ENCODE assay signal across 9 cellular contexts in genomic region chr14:93160353-93160801, GRCh38. TPM values are rescaled to one million over a fixed set of nuclear protein-coding genes. Genes with fewer than 3 reads are reported as not detected.
A peak's percentile ranks its signal among the peaks of the same experiment; 100 is the strongest.
DNase-seq lines count a peak whose midpoint lies in the region; ATAC-seq, FAIRE-seq and TF ChIP-seq lines count a peak whose summit lies in the region.
"Had no signal": no experiment of that assay in that cellular context is flagged by ENCODE, and none has a peak within 500 bp of the region (broad histone marks: within the 10 kb centered on the region; RNA-seq: fewer than 3 reads in every experiment).

No MANE protein-coding gene starts in this region.

- no peaks in the 10 kb centered on the region for H3K27me3 Mint-ChIP-seq in activated CD4-positive, alpha-beta T cell treated with anti-CD3 and anti-CD28 coated beads, Interleukin-2, amount 10 ng/mL, durations not matched to agents 7 days and 5 days

- in situ Hi-C loops in K562 (cut with MboI) = no loop called here

- H3K4me3 Mint-ChIP-seq in activated CD4-positive, alpha-beta T cell treated with anti-CD3 and anti-CD28 coated beads, Interleukin-2, amount 10 ng/mL, durations not matched to agents 7 days and 5 days = no peak overlapping the region

- no peak for TF ChIP-seq EP300 in K562 (IDR thresholded peaks at IDR 0.05; ENCODE audit: low read length)

- peak; percentile 20 for TF ChIP-seq CTCF in MM.1S (IDR thresholded peaks at IDR 0.05; ENCODE audit: low read length)
- TF ChIP-seq CTCF in K562 (IDR thresholded peaks at IDR 0.05 in 2 of 3, conservative IDR thresholded peaks at IDR 0.05 in 1 of 3; ENCODE audit: insufficient read depth in 2 of 3, low read depth in 1 of 3, low read length in 3 of 3) = peak; percentile 8 to 61 (median 56); a peak in 4 of 6 replicates

- ATAC-seq in K562 (peak; percentile 88), GM18858 (IDR thresholded peaks at IDR 0.05; ENCODE audit: unreplicated experiment) (no peak)

- no peaks in the 10 kb centered on the region for H3K9me3 Mint-ChIP-seq in activated CD4-positive, alpha-beta T cell treated with anti-CD3 and anti-CD28 coated beads, Interleukin-2, amount 10 ng/mL, durations not matched to agents 7 days and 5 days

- H3K27ac Mint-ChIP-seq in activated CD4-positive, alpha-beta T cell treated with anti-CD3 and anti-CD28 coated beads, Interleukin-2, amount 10 ng/mL, durations not matched to agents 7 days and 5 days = no peak overlapping the region

- no peak for TF ChIP-seq POLR2A in K562 (conservative IDR thresholded peaks at IDR 0.05)

- H3K9me3 ChIP-seq in MM.1S (replicated peaks; ENCODE audit: insufficient read depth, low read length) = no peaks in the 10 kb centered on the region
- no peaks in the 10 kb centered on the region for H3K9me3 ChIP-seq in K562 (replicated peaks; ENCODE audit: control insufficient read depth, insufficient read depth, low read depth, low read length)

- no peaks in the 10 kb centered on the region for H3K36me3 Mint-ChIP-seq in activated CD4-positive, alpha-beta T cell treated with anti-CD3 and anti-CD28 coated beads, Interleukin-2, amount 10 ng/mL, durations not matched to agents 7 days and 5 days (ENCODE audit: low read depth)

- H3K9ac ChIP-seq in MM.1S (ENCODE audit: low read length) (no peak overlapping the region), K562 (ENCODE audit: insufficient read depth in 1 of 2, low read depth in 2 of 2, low read length in 2 of 2) (no peak overlapping the region)

- no peaks in the 10 kb centered on the region for H4K20me1 ChIP-seq in MM.1S (ENCODE audit: insufficient read depth, low read length)
- H4K20me1 ChIP-seq in K562 (replicated peaks; ENCODE audit: control insufficient read depth, insufficient read depth, low read length) = no peaks in the 10 kb centered on the region

- H3K36me3 ChIP-seq in MM.1S (replicated peaks; ENCODE audit: insufficient read depth, low read length) = no peaks in the 10 kb centered on the region
- no peaks in the 10 kb centered on the region for H3K36me3 ChIP-seq in K562 (ENCODE audit: control insufficient read depth, insufficient read depth, low read length)

- H3K79me2 ChIP-seq in MM.1S (ENCODE audit: low read length) (no peaks in the 10 kb centered on the region), K562 (ENCODE audit: control insufficient read depth, insufficient read depth, low read length) (no peaks in the 10 kb centered on the region)

- CTCF ChIA-PET in activated CD4-positive, alpha-beta T cell treated with anti-CD3 and anti-CD28 coated beads, Interleukin-2, amount 10 ng/mL, durations not matched to agents 7 days and 5 days (lab: Charles Lee) = no interaction called here
- CTCF ChIA-PET in K562 (lab: Yijun Ruan, JAX; ENCODE audit: low intra/inter-chr PET ratio) = interaction anchor here (2.7 kb wide), 1 partner anchor 47 kb away, joined by 11 read pairs; no protein-coding TSS in a partner anchor

- H3K4me3 ChIP-seq in MM.1S (ENCODE audit: low read length) (no peak overlapping the region), K562 (no peak overlapping the region)

- no peaks in the 10 kb centered on the region for H3K9me2 ChIP-seq in MM.1S (replicated peaks; ENCODE audit: insufficient read depth, low read length)

- FAIRE-seq in K562 (lab: Jason Lieb, UNC) = no peak
- FAIRE-seq: TTC549 had no signal

- no peak overlapping the region for H3K4me2 ChIP-seq in MM.1S (ENCODE audit: low read depth, low read length)
- H3K4me2 ChIP-seq in K562 (ENCODE audit: insufficient read depth, low read length) = no peak overlapping the region

- WGBS in K562 (ENCODE audit: insufficient coverage, low coverage, missing lambda C conversion rate) = 28% methylated on average over 4 of the region's 4 CpGs

- POLR2A ChIA-PET in activated CD4-positive, alpha-beta T cell treated with anti-CD3 and anti-CD28 coated beads, Interleukin-2, amount 10 ng/mL, durations not matched to agents 7 days and 5 days (lab: Charles Lee) = no interaction called here
- POLR2A ChIA-PET in K562 (lab: Yijun Ruan, JAX) = no interaction called here

- no peak overlapping the region for H2AFZ ChIP-seq in MM.1S (ENCODE audit: low read length)
- H2AFZ ChIP-seq in K562 (ENCODE audit: low read depth, low read length) = no peak overlapping the region

- DNase-seq in activated CD4-positive, alpha-beta T cell treated with anti-CD3 and anti-CD28 coated beads, Interleukin-2, amount 10 ng/mL, durations not matched to agents 7 days and 5 days = peak; percentile 14
- DNase-seq in activated CD4-positive, alpha-beta T cell treated with anti-CD3 and anti-CD28 coated beads for 48 hours = no peak
- DNase-seq in MM.1S = no peak
- peak; percentile 42 to 70 (median 56) for DNase-seq in K562 (ENCODE audit: extremely low read depth in 1 of 4, low spot score in 3 of 4)
- peak; percentile 52 for DNase-seq in posterior vena cava (ENCODE audit: low spot score)
- no peak for DNase-seq in NCI-H187 (lab: John Stamatoyannopoulos, UW)
- no peak for DNase-seq in NCI-H226

- no TSS peak for BruUV-seq in K562 (replicated peaks; lab: Mats Ljungman, UMichigan)

- no peak overlapping the region for H3K27ac ChIP-seq in MM.1S (ENCODE audit: low read length)
- H3K27ac ChIP-seq in K562 (ENCODE audit: extremely low read depth, low read depth, low read length) = no peak overlapping the region

- H3K27me3 ChIP-seq in MM.1S (replicated peaks; ENCODE audit: insufficient read depth, low read length) = no peaks in the 10 kb centered on the region
- no peaks in the 10 kb centered on the region for H3K27me3 ChIP-seq in K562 (ENCODE audit: control insufficient read depth in 2 of 2, insufficient read depth in 2 of 2, low read length in 2 of 2)

- H3K9me1 ChIP-seq in K562 (ENCODE audit: control insufficient read depth, insufficient read depth, low read length) = no peaks in the 10 kb centered on the region

- H3K4me1 Mint-ChIP-seq in activated CD4-positive, alpha-beta T cell treated with anti-CD3 and anti-CD28 coated beads, Interleukin-2, amount 10 ng/mL, durations not matched to agents 7 days and 5 days = no peaks in the 10 kb centered on the region

- intact Hi-C loops in K562 (cut with micrococcal nuclease) = loop anchor here (1.0 kb wide), 1 partner anchor 47 kb away; no protein-coding TSS in a partner anchor
- intact Hi-C loops in posterior vena cava (cut with DNase I) = no loop called here

- no peaks in the 10 kb centered on the region for H3K4me1 ChIP-seq in MM.1S (ENCODE audit: low read length)
- no peaks in the 10 kb centered on the region; a peak in 1 of 5 replicates for H3K4me1 ChIP-seq in K562 (replicated peaks in 1 of 2; ENCODE audit: control insufficient read depth in 2 of 2, insufficient read depth in 2 of 2, low read length in 2 of 2)

- no peaks in the 10 kb centered on the region for H3F3A ChIP-seq in MM.1S (ENCODE audit: insufficient read depth, low read length)

- peak in 1 of 2 experiments; percentile 41; a peak in 2 of 4 replicates for TF ChIP-seq RAD21 in K562 (CRISPR knock-in tag; conservative IDR thresholded peaks at IDR 0.05 in 1 of 2, IDR thresholded peaks at IDR 0.05 in 1 of 2)

RNA-seq across cellular contexts. Expression of gene MOAP1, which starts 24.3 kb away (rescaled TPM):
- total RNA-seq in activated CD4-positive, alpha-beta T cell treated with anti-CD3 and anti-CD28 coated beads, Interleukin-2, amount 10 ng/mL, durations not matched to agents 7 days and 5 days = 10 to 100 TPM; 23.3 to 25.3 TPM
- 6.4 and 7.2 TPM in 2 replicates for total RNA-seq in K562 (2011; cell fraction: chromatin; rRNA removed; ENCODE audit: low replicate concordance)
- 6.2 and 8.7 TPM in 2 replicates for total RNA-seq in K562 (2011; cell fraction: nucleolus; rRNA removed)
- 9.8 and 11.3 TPM in 2 replicates for total RNA-seq in K562 (2011; cell fraction: nucleoplasm; rRNA removed)
- 5.8 and 7.2 TPM in 2 replicates for total RNA-seq in K562 (2014; rRNA removed)
- total RNA-seq in K562 (2014; rRNA removed; fragmentation: Illumina TruSeq; extraction: Trizol) = 7.4 and 7.9 TPM in 2 replicates
- total RNA-seq in K562 (2015; rRNA removed; fragmentation: Illumina TruSeq; extraction: Trizol) = 5.2 and 6.0 TPM in 2 replicates
- 6.6 and 6.7 TPM in 2 replicates for total RNA-seq in K562 (2021)
- polyA plus RNA-seq in K562 (2011; rRNA removed) = 10.4 and 14.4 TPM in 2 replicates
- 9.7 and 12.3 TPM in 2 replicates for polyA plus RNA-seq in K562 (2011; cell fraction: cytosol; rRNA removed)
- polyA plus RNA-seq in K562 (2011; cell fraction: nucleus; rRNA removed) = 4.8 and 6.2 TPM in 2 replicates
- polyA plus RNA-seq in K562 (2012) = 6.7 and 11.8 TPM in 2 replicates
- polyA plus RNA-seq in K562 (2014; fragmentation: Illumina TruSeq; extraction: Trizol) = 5.5 and 5.8 TPM in 2 replicates
- 1 to 10 TPM; 1.5 to 2.6 TPM for polyA plus RNA-seq in K562 (2014; fragmentation: Nextera tagmentation; extraction: Ambion mirVana)
- polyA plus RNA-seq in K562 (2014; rRNA removed) = 8.2 and 9.4 TPM in 2 replicates
- 5.2 and 6.5 TPM in 2 replicates for polyA minus RNA-seq in K562 (2011; rRNA and poly(A)+ RNA removed)
- polyA minus RNA-seq in K562 (2011; cell fraction: cytosol; rRNA and poly(A)+ RNA removed) = 2.9 and 3.2 TPM in 2 replicates
- 3.2 and 4.3 TPM in 2 replicates for polyA minus RNA-seq in K562 (2011; cell fraction: nucleus; rRNA and poly(A)+ RNA removed)
- total RNA-seq in posterior vena cava = 10 to 100 TPM; 21.7 to 21.8 TPM

RNA-seq across cellular contexts. Expression of gene LYSET, which starts 24.7 kb away (rescaled TPM):
- 10 to 100 TPM; 10.8 to 11.0 TPM for total RNA-seq in activated CD4-positive, alpha-beta T cell treated with anti-CD3 and anti-CD28 coated beads, Interleukin-2, amount 10 ng/mL, durations not matched to agents 7 days and 5 days
- total RNA-seq in K562 (2011; cell fraction: chromatin; rRNA removed; ENCODE audit: low replicate concordance) = 7.4 and 8.7 TPM in 2 replicates
- total RNA-seq in K562 (2011; cell fraction: nucleolus; rRNA removed) = 5.4 and 8.0 TPM in 2 replicates
- total RNA-seq in K562 (2011; cell fraction: nucleoplasm; rRNA removed) = 12.7 and 15.6 TPM in 2 replicates
- 7.6 and 9.4 TPM in 2 replicates for total RNA-seq in K562 (2014; rRNA removed)
- total RNA-seq in K562 (2014; rRNA removed; fragmentation: Illumina TruSeq; extraction: Trizol) = 14.9 and 16.3 TPM in 2 replicates
- total RNA-seq in K562 (2015; rRNA removed; fragmentation: Illumina TruSeq; extraction: Trizol) = 18.3 and 19.2 TPM in 2 replicates
- 15.9 and 20.1 TPM in 2 replicates for total RNA-seq in K562 (2021)
- 15.6 and 23.6 TPM in 2 replicates for polyA plus RNA-seq in K562 (2011; rRNA removed)
- 9.4 and 11.3 TPM in 2 replicates for polyA plus RNA-seq in K562 (2011; cell fraction: cytosol; rRNA removed)
- polyA plus RNA-seq in K562 (2011; cell fraction: nucleus; rRNA removed) = 13.6 and 14.2 TPM in 2 replicates
- polyA plus RNA-seq in K562 (2012) = 20.0 and 28.3 TPM in 2 replicates
- 15.6 and 15.8 TPM in 2 replicates for polyA plus RNA-seq in K562 (2014; fragmentation: Illumina TruSeq; extraction: Trizol)
- 10 to 100 TPM; 33.6 to 36.6 TPM for polyA plus RNA-seq in K562 (2014; fragmentation: Nextera tagmentation; extraction: Ambion mirVana)
- 7.9 and 11.5 TPM in 2 replicates for polyA plus RNA-seq in K562 (2014; rRNA removed)
- 7.2 and 8.0 TPM in 2 replicates for polyA minus RNA-seq in K562 (2011; rRNA and poly(A)+ RNA removed)
- polyA minus RNA-seq in K562 (2011; cell fraction: cytosol; rRNA and poly(A)+ RNA removed) = 3.5 TPM in 1 of 2 replicates, not detected in the other
- polyA minus RNA-seq in K562 (2011; cell fraction: nucleus; rRNA and poly(A)+ RNA removed) = 3.0 and 6.1 TPM in 2 replicates
- 10 to 100 TPM; 13.6 to 16.3 TPM for total RNA-seq in posterior vena cava

RNA-seq across cellular contexts. Expression of gene ITPK1, which starts 44.7 kb away (rescaled TPM):
- 10 to 100 TPM; 63.7 to 71.0 TPM for total RNA-seq in activated CD4-positive, alpha-beta T cell treated with anti-CD3 and anti-CD28 coated beads, Interleukin-2, amount 10 ng/mL, durations not matched to agents 7 days and 5 days
- 21.8 and 42.6 TPM in 2 replicates for total RNA-seq in K562 (2011; cell fraction: chromatin; rRNA removed; ENCODE audit: low replicate concordance)
- total RNA-seq in K562 (2011; cell fraction: nucleolus; rRNA removed) = 17.2 and 21.1 TPM in 2 replicates
- total RNA-seq in K562 (2011; cell fraction: nucleoplasm; rRNA removed) = 16.6 and 19.4 TPM in 2 replicates
- total RNA-seq in K562 (2014; rRNA removed) (17.3 and 23.0 TPM in 2 replicates), K562 (2014; rRNA removed; fragmentation: Illumina TruSeq; extraction: Trizol) (10.8 and 24.0 TPM in 2 replicates), K562 (2015; rRNA removed; fragmentation: Illumina TruSeq; extraction: Trizol) (22.6 and 26.8 TPM in 2 replicates), K562 (2021) (39.2 and 41.1 TPM in 2 replicates), posterior vena cava (10 to 100 TPM; 50.9 to 68.6 TPM)
- polyA plus RNA-seq in K562 (2011; rRNA removed) (23.0 and 36.9 TPM in 2 replicates), K562 (2014; fragmentation: Illumina TruSeq; extraction: Trizol) (32.4 and 32.6 TPM in 2 replicates), K562 (2014; fragmentation: Nextera tagmentation; extraction: Ambion mirVana) (1 to 10 TPM; 1.2 to 1.5 TPM), K562 (2014; rRNA removed) (22.4 and 28.7 TPM in 2 replicates)
- polyA plus RNA-seq in K562 (2011; cell fraction: cytosol; rRNA removed) = 40.7 and 44.0 TPM in 2 replicates
- 23.5 and 26.5 TPM in 2 replicates for polyA plus RNA-seq in K562 (2011; cell fraction: nucleus; rRNA removed)
- 38.5 and 49.5 TPM in 2 replicates for polyA plus RNA-seq in K562 (2012)
- polyA minus RNA-seq in K562 (2011; rRNA and poly(A)+ RNA removed) = 44.8 and 48.1 TPM in 2 replicates
- 34.7 and 38.7 TPM in 2 replicates for polyA minus RNA-seq in K562 (2011; cell fraction: cytosol; rRNA and poly(A)+ RNA removed)
- 7.5 and 23.8 TPM in 2 replicates for polyA minus RNA-seq in K562 (2011; cell fraction: nucleus; rRNA and poly(A)+ RNA removed)

RNA-seq across cellular contexts. Expression of gene GON7, which starts 46.5 kb away (rescaled TPM):
- 10 to 100 TPM; 17.9 to 20.4 TPM for total RNA-seq in activated CD4-positive, alpha-beta T cell treated with anti-CD3 and anti-CD28 coated beads, Interleukin-2, amount 10 ng/mL, durations not matched to agents 7 days and 5 days
- 3.2 and 7.6 TPM in 2 replicates for total RNA-seq in K562 (2011; cell fraction: chromatin; rRNA removed; ENCODE audit: low replicate concordance)
- 3.8 and 5.3 TPM in 2 replicates for total RNA-seq in K562 (2011; cell fraction: nucleolus; rRNA removed)
- 3.8 and 6.9 TPM in 2 replicates for total RNA-seq in K562 (2011; cell fraction: nucleoplasm; rRNA removed)
- total RNA-seq in K562 (2014; rRNA removed) (26.2 and 32.3 TPM in 2 replicates), K562 (2014; rRNA removed; fragmentation: Illumina TruSeq; extraction: Trizol) (21.1 TPM in 2 replicates), K562 (2015; rRNA removed; fragmentation: Illumina TruSeq; extraction: Trizol) (28.4 and 28.7 TPM in 2 replicates), K562 (2021) (13.7 and 14.9 TPM in 2 replicates), posterior vena cava (1 to 10 TPM; 7.5 to 9.1 TPM)
- polyA plus RNA-seq in K562 (2011; rRNA removed) (12.0 and 15.0 TPM in 2 replicates), K562 (2014; fragmentation: Illumina TruSeq; extraction: Trizol) (21.1 and 21.5 TPM in 2 replicates), K562 (2014; fragmentation: Nextera tagmentation; extraction: Ambion mirVana) (10 to 100 TPM; 23.9 to 26.9 TPM), K562 (2014; rRNA removed) (31.4 and 34.0 TPM in 2 replicates)
- 2.3 and 5.3 TPM in 2 replicates for polyA plus RNA-seq in K562 (2011; cell fraction: cytosol; rRNA removed)
- polyA plus RNA-seq in K562 (2011; cell fraction: nucleus; rRNA removed) = 4.5 and 5.7 TPM in 2 replicates
- 20.3 and 23.1 TPM in 2 replicates for polyA plus RNA-seq in K562 (2012)
- 5.7 and 6.2 TPM in 2 replicates for polyA minus RNA-seq in K562 (2011; rRNA and poly(A)+ RNA removed)
- polyA minus RNA-seq in K562 (2011; cell fraction: cytosol; rRNA and poly(A)+ RNA removed) = 3.1 and 5.0 TPM in 2 replicates
- 2.6 and 4.8 TPM in 2 replicates for polyA minus RNA-seq in K562 (2011; cell fraction: nucleus; rRNA and poly(A)+ RNA removed)

RNA-seq across cellular contexts. Expression of gene UBR7, which starts 46.7 kb away (rescaled TPM):
- 10 to 100 TPM; 43.5 to 45.8 TPM for total RNA-seq in activated CD4-positive, alpha-beta T cell treated with anti-CD3 and anti-CD28 coated beads, Interleukin-2, amount 10 ng/mL, durations not matched to agents 7 days and 5 days
- 14.0 and 20.3 TPM in 2 replicates for total RNA-seq in K562 (2011; cell fraction: chromatin; rRNA removed; ENCODE audit: low replicate concordance)
- total RNA-seq in K562 (2011; cell fraction: nucleolus; rRNA removed) = 16.7 and 17.9 TPM in 2 replicates
- 15.0 and 17.8 TPM in 2 replicates for total RNA-seq in K562 (2011; cell fraction: nucleoplasm; rRNA removed)
- 62.6 and 63.0 TPM in 2 replicates for total RNA-seq in K562 (2014; rRNA removed)
- total RNA-seq in K562 (2014; rRNA removed; fragmentation: Illumina TruSeq; extraction: Trizol) = 33.6 and 35.6 TPM in 2 replicates
- 33.1 and 34.4 TPM in 2 replicates for total RNA-seq in K562 (2015; rRNA removed; fragmentation: Illumina TruSeq; extraction: Trizol)
- 31.6 and 34.5 TPM in 2 replicates for total RNA-seq in K562 (2021)
- 33.1 and 46.7 TPM in 2 replicates for polyA plus RNA-seq in K562 (2011; rRNA removed)
- 17.3 and 29.0 TPM in 2 replicates for polyA plus RNA-seq in K562 (2011; cell fraction: cytosol; rRNA removed)
- polyA plus RNA-seq in K562 (2011; cell fraction: nucleus; rRNA removed) = 21.2 and 22.8 TPM in 2 replicates
- 30.2 and 33.3 TPM in 2 replicates for polyA plus RNA-seq in K562 (2012)
- polyA plus RNA-seq in K562 (2014; fragmentation: Illumina TruSeq; extraction: Trizol) = 39.0 and 43.8 TPM in 2 replicates
- polyA plus RNA-seq in K562 (2014; fragmentation: Nextera tagmentation; extraction: Ambion mirVana) = 10 to 100 TPM; 12.5 to 20.0 TPM
- 31.6 and 33.0 TPM in 2 replicates for polyA plus RNA-seq in K562 (2014; rRNA removed)
- polyA minus RNA-seq in K562 (2011; rRNA and poly(A)+ RNA removed) = 39.2 and 54.6 TPM in 2 replicates
- polyA minus RNA-seq in K562 (2011; cell fraction: cytosol; rRNA and poly(A)+ RNA removed) = 20.7 and 24.6 TPM in 2 replicates
- polyA minus RNA-seq in K562 (2011; cell fraction: nucleus; rRNA and poly(A)+ RNA removed) = 15.2 and 18.2 TPM in 2 replicates
- 10 to 100 TPM; 18.2 to 18.7 TPM for total RNA-seq in posterior vena cava

Comparison
In these comparisons a context has a peak if more than half of its experiments do, and no peak if none do; other contexts are left out.
1. DNase-seq: peak in activated CD4-positive, alpha-beta T cell treated with anti-CD3 and anti-CD28 coated beads, Interleukin-2, amount 10 ng/mL, durations not matched to agents 7 days and 5 days (single experiment), K562 (4 of 4) and posterior vena cava (single experiment); none in activated CD4-positive, alpha-beta T cell treated with anti-CD3 and anti-CD28 coated beads for 48 hours (single experiment), MM.1S (single experiment), NCI-H187 (0 of 2) and NCI-H226 (single experiment).